Comparison of ENCODE assay signal across 24 cellular contexts in the genomic region with DNA sequence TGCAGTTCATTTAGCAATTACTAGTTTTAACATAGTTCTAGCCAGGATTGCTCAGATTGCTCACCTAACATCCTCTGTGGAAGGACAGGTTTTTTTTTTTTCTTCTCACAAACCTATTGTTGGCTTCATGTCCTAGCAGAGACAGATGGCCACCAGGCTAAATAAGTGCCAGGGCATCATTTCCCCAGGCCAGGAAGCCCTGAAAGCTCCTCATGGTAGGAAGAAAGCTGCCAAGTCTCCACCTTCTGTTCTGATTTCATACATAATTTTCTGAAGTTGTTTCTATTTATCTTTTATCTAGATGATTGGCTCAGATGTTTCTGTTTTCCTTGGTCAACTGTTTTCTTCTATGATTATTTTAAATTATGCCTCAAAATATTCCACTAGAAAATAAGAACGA. TPM values are rescaled to one million over a fixed set of nuclear protein-coding genes. Genes with fewer than 3 reads are reported as not detected.
DNase-seq lines count a peak whose midpoint lies in the region; ATAC-seq and TF ChIP-seq lines count a peak whose summit lies in the region.
"Had no signal": no experiment of that assay in that cellular context is flagged by ENCODE, and none has a peak within 500 bp of the region (broad histone marks: within the 10 kb centered on the region; RNA-seq: fewer than 3 reads in every experiment).

No MANE protein-coding gene starts in this region.

- intact Hi-C loops in natural killer cell (cut with micrococcal nuclease) = no loop called here

- no peak for TF ChIP-seq CTCF in natural killer cell (IDR thresholded peaks at IDR 0.05)

- no peaks in the 10 kb centered on the region for H3K36me3 Mint-ChIP-seq in natural killer cell treated with Interleukin-12 subunit alpha and Interleukin-12 subunit beta and Interleukin-15 and Interleukin-18, amount 100 ng/mL, for 72 hours
- H3K36me3 Mint-ChIP-seq in natural killer cell = no peaks in the 10 kb centered on the region

- DNase-seq in natural killer cell treated with Interleukin-12 subunit alpha and Interleukin-12 subunit beta and Interleukin-15 and Interleukin-18, amount 100 ng/mL, for 72 hours (ENCODE audit: low spot score) = no peak
- DNase-seq in natural killer cell = no peak
- DNase-seq in NCI-H446 treated with DMSO at 0.1 percent for 48 hours (lab: John Stamatoyannopoulos, UW) = peak; percentile 86
- peak; percentile 84 for DNase-seq in cerebellum (ENCODE audit: low spot score)
- no peak for DNase-seq in stimulated activated naive CD8-positive, alpha-beta T cell treated with anti-CD3 and anti-CD28 coated beads, Interleukin-15, amount 100 ng/mL, for 72 hours
- DNase-seq in NCI-H146 (lab: John Stamatoyannopoulos, UW) = no peak
- DNase-seq in NCI-H748 (lab: John Stamatoyannopoulos, UW; ENCODE audit: unreplicated experiment) = no peak
- DNase-seq: activated CD4-positive, alpha-beta T cell treated with anti-CD3 and anti-CD28 coated beads, Interleukin-2, amount 10 ng/mL, durations not matched to agents 7 days and 5 days; CD4-positive, alpha-beta memory T cell; DND-41; mesenchymal stem cell; naive thymus-derived CD8-positive, alpha-beta T cell; NCI-H1105 treated with DMSO at 0.1 percent for 48 hours; NCI-H748 treated with DMSO at 0.1 percent for 48 hours; PC-3; SHP77 treated with DMSO at 0.1 percent for 48 hours; transverse colon had no signal

- H3K4me3 Mint-ChIP-seq in natural killer cell treated with Interleukin-12 subunit alpha and Interleukin-12 subunit beta and Interleukin-15 and Interleukin-18, amount 100 ng/mL, for 72 hours = no peak overlapping the region
- no peak overlapping the region for H3K4me3 Mint-ChIP-seq in natural killer cell
- peak overlapping the region; percentile 8 to 36 for H3K4me3 Mint-ChIP-seq in stimulated activated naive CD8-positive, alpha-beta T cell treated with anti-CD3 and anti-CD28 coated beads, Interleukin-15, amount 100 ng/mL, for 72 hours
- H3K4me3 Mint-ChIP-seq: activated CD4-positive, alpha-beta T cell treated with anti-CD3 and anti-CD28 coated beads, Interleukin-2, amount 10 ng/mL, durations not matched to agents 7 days and 5 days; naive thymus-derived CD8-positive, alpha-beta T cell had no signal

- no peaks in the 10 kb centered on the region for H3K27me3 Mint-ChIP-seq in natural killer cell treated with Interleukin-12 subunit alpha and Interleukin-12 subunit beta and Interleukin-15 and Interleukin-18, amount 100 ng/mL, for 72 hours
- H3K27me3 Mint-ChIP-seq in natural killer cell (ENCODE audit: low read depth in 2 of 2) = no peaks in the 10 kb centered on the region
- H3K27me3 Mint-ChIP-seq in stimulated activated naive CD8-positive, alpha-beta T cell treated with anti-CD3 and anti-CD28 coated beads, Interleukin-15, amount 100 ng/mL, for 72 hours = no peaks in the 10 kb centered on the region
- H3K27me3 Mint-ChIP-seq: activated CD4-positive, alpha-beta T cell treated with anti-CD3 and anti-CD28 coated beads, Interleukin-2, amount 10 ng/mL, durations not matched to agents 7 days and 5 days; CD4-positive, alpha-beta memory T cell; naive thymus-derived CD8-positive, alpha-beta T cell had no signal

- H3K4me1 Mint-ChIP-seq in natural killer cell treated with Interleukin-12 subunit alpha and Interleukin-12 subunit beta and Interleukin-15 and Interleukin-18, amount 100 ng/mL, for 72 hours (ENCODE audit: low read depth in 2 of 2) = peaks cover 7 to 20% of the 10 kb centered on the region in 2 donors
- peaks cover 0 to 5% of the 10 kb centered on the region in 2 donors for H3K4me1 Mint-ChIP-seq in natural killer cell
- H3K4me1 Mint-ChIP-seq in stimulated activated naive CD8-positive, alpha-beta T cell treated with anti-CD3 and anti-CD28 coated beads, Interleukin-15, amount 100 ng/mL, for 72 hours = peaks cover 45% of the 10 kb centered on the region

- peak overlapping the region; percentile 37 to 38 for H3K27ac Mint-ChIP-seq in natural killer cell treated with Interleukin-12 subunit alpha and Interleukin-12 subunit beta and Interleukin-15 and Interleukin-18, amount 100 ng/mL, for 72 hours
- no peak overlapping the region for H3K27ac Mint-ChIP-seq in natural killer cell
- no peak overlapping the region for H3K27ac Mint-ChIP-seq in stimulated activated naive CD8-positive, alpha-beta T cell treated with anti-CD3 and anti-CD28 coated beads, Interleukin-15, amount 100 ng/mL, for 72 hours

- no peaks in the 10 kb centered on the region for H3K9me3 Mint-ChIP-seq in natural killer cell treated with Interleukin-12 subunit alpha and Interleukin-12 subunit beta and Interleukin-15 and Interleukin-18, amount 100 ng/mL, for 72 hours
- no peaks in the 10 kb centered on the region for H3K9me3 Mint-ChIP-seq in natural killer cell
- peaks cover 4 to 8% of the 10 kb centered on the region in 2 donors for H3K9me3 Mint-ChIP-seq in stimulated activated naive CD8-positive, alpha-beta T cell treated with anti-CD3 and anti-CD28 coated beads, Interleukin-15, amount 100 ng/mL, for 72 hours

- no peak for ATAC-seq in natural killer cell treated with Interleukin-12 subunit alpha and Interleukin-12 subunit beta and Interleukin-15 and Interleukin-18, amount 100 ng/mL, for 72 hours
- ATAC-seq in natural killer cell (no peak), GM19351 (IDR thresholded peaks at IDR 0.05; ENCODE audit: unreplicated experiment) (no peak)
- ATAC-seq in stimulated activated naive CD8-positive, alpha-beta T cell treated with anti-CD3 and anti-CD28 coated beads, Interleukin-15, amount 100 ng/mL, for 72 hours = no peak
- ATAC-seq: HCT116; naive thymus-derived CD8-positive, alpha-beta T cell; PC-3 had no signal

RNA-seq across cellular contexts. Expression of a gene that starts 31.0 kb away (rescaled TPM):
- total RNA-seq in natural killer cell treated with Interleukin-12 subunit alpha and Interleukin-12 subunit beta and Interleukin-15 and Interleukin-18, amount 100 ng/mL, for 72 hours = not detected
- total RNA-seq in natural killer cell (not detected), cerebellum (not detected)
- total RNA-seq: activated CD4-positive, alpha-beta T cell treated with anti-CD3 and anti-CD28 coated beads, Interleukin-2, amount 10 ng/mL, durations not matched to agents 7 days and 5 days; astrocyte; CD4-positive, alpha-beta memory T cell; fibroblast of lung; glomerular endothelial cell; LHCN-M2; naive thymus-derived CD8-positive, alpha-beta T cell; PC-3; prostate gland; transverse colon had no signal

RNA-seq across cellular contexts. Expression of a gene that starts 37.0 kb away (rescaled TPM):
- 100 to 1,000 TPM; 199 to 218 TPM for total RNA-seq in natural killer cell treated with Interleukin-12 subunit alpha and Interleukin-12 subunit beta and Interleukin-15 and Interleukin-18, amount 100 ng/mL, for 72 hours
- total RNA-seq in natural killer cell (100 to 1,000 TPM; 705 to 879 (median 783) TPM), cerebellum (19.1 TPM)

RNA-seq across cellular contexts. Expression of a gene that starts 58.6 kb away (rescaled TPM):
- 1 to 10 TPM; 4.7 to 4.9 TPM for total RNA-seq in natural killer cell treated with Interleukin-12 subunit alpha and Interleukin-12 subunit beta and Interleukin-15 and Interleukin-18, amount 100 ng/mL, for 72 hours
- total RNA-seq in natural killer cell = 1 to 10 TPM; 1.7 to 3.3 (median 2.6) TPM
- 48.5 TPM for total RNA-seq in cerebellum

Comparison
In these comparisons a context has a peak if more than half of its experiments do, and no peak if none do; other contexts are left out.
1. H3K27ac Mint-ChIP-seq: peak in natural killer cell treated with Interleukin-12 subunit alpha and Interleukin-12 subunit beta and Interleukin-15 and Interleukin-18, amount 100 ng/mL, for 72 hours (2 of 2); none in natural killer cell (0 of 2) and stimulated activated naive CD8-positive, alpha-beta T cell treated with anti-CD3 and anti-CD28 coated beads, Interleukin-15, amount 100 ng/mL, for 72 hours (0 of 2).
2. DNase-seq: peak in NCI-H446 treated with DMSO at 0.1 percent for 48 hours (single experiment) and cerebellum (single experiment); none in natural killer cell treated with Interleukin-12 subunit alpha and Interleukin-12 subunit beta and Interleukin-15 and Interleukin-18, amount 100 ng/mL, for 72 hours (single experiment), natural killer cell (single experiment), stimulated activated naive CD8-positive, alpha-beta T cell treated with anti-CD3 and anti-CD28 coated beads, Interleukin-15, amount 100 ng/mL, for 72 hours (0 of 2), NCI-H146 (single experiment) and NCI-H748 (single experiment).
3. H3K4me3 Mint-ChIP-seq: peak in stimulated activated naive CD8-positive, alpha-beta T cell treated with anti-CD3 and anti-CD28 coated beads, Interleukin-15, amount 100 ng/mL, for 72 hours (2 of 2); none in natural killer cell treated with Interleukin-12 subunit alpha and Interleukin-12 subunit beta and Interleukin-15 and Interleukin-18, amount 100 ng/mL, for 72 hours (single experiment) and natural killer cell (single experiment).